ENCODE assay signal across 17 cellular contexts in genomic region chr12:11697670-11698387, GRCh38. TPM values are rescaled to one million over a fixed set of nuclear protein-coding genes. Genes with fewer than 3 reads are reported as not detected.
DNase-seq lines count a peak whose midpoint lies in the region; ATAC-seq, FAIRE-seq and TF ChIP-seq lines count a peak whose summit lies in the region.
"Had no signal": no experiment of that assay in that cellular context is flagged by ENCODE, and none has a peak within 500 bp of the region (broad histone marks: within the 10 kb centered on the region; RNA-seq: fewer than 3 reads in every experiment).

No MANE protein-coding gene starts in this region.

- no peak for ATAC-seq in Right ventricle myocardium superior (ENCODE audit: poor library complexity)
- ATAC-seq: upper lobe of right lung had no signal

- H3K36me3 ChIP-seq in bronchial epithelial cell (ENCODE audit: control insufficient read depth, insufficient read depth, low read length) (no peaks in the 10 kb centered on the region), keratinocyte (ENCODE audit: control insufficient read depth in 2 of 2, extremely low read depth in 1 of 2, insufficient read depth in 2 of 2, low read length in 2 of 2) (no peaks in the 10 kb centered on the region), transverse colon (no peaks in the 10 kb centered on the region)
- H3K36me3 ChIP-seq: upper lobe of right lung had no signal

- no peak for FAIRE-seq in bronchial epithelial cell (lab: Jason Lieb, UNC)
- no peak for FAIRE-seq in keratinocyte (lab: Jason Lieb, UNC)
- FAIRE-seq: H1, small intestine had no signal

- no peak for TF ChIP-seq EP300 in transverse colon (IDR thresholded peaks at IDR 0.05; ENCODE audit: low read depth)

- dilution Hi-C loops in keratinocyte (cut with MboI; ENCODE audit: extremely low pct_ligation_motif_present, low sequenced_read_pairs) = no loop called here

- no peaks in the 10 kb centered on the region for H3K27me3 Mint-ChIP-seq in activated CD4-positive, alpha-beta memory T cell treated with anti-CD3 and anti-CD28 coated beads for 36 hours
- no peaks in the 10 kb centered on the region for H3K27me3 Mint-ChIP-seq in activated CD4-positive, alpha-beta memory T cell treated with anti-CD3 and anti-CD28 coated beads, Interleukin-2, amount 10 ng/mL, durations not matched to agents 7 days and 5 days
- H3K27me3 Mint-ChIP-seq: naive B cell had no signal

- no peak for DNase-seq in activated CD4-positive, alpha-beta memory T cell treated with anti-CD3 and anti-CD28 coated beads for 36 hours
- no peak for DNase-seq in activated CD4-positive, alpha-beta memory T cell treated with anti-CD3 and anti-CD28 coated beads, Interleukin-2, amount 10 ng/mL, durations not matched to agents 7 days and 5 days
- DNase-seq in bronchial epithelial cell (ENCODE audit: low read depth) = peak; percentile 64
- no peak for DNase-seq in keratinocyte (ENCODE audit: low read depth, low spot score)
- no peak for DNase-seq in transverse colon
- DNase-seq in NOMO-1 treated with DMSO at 0.1 percent for 48 hours (lab: John Stamatoyannopoulos, UW; ENCODE audit: unreplicated experiment) = no peak
- no peak for DNase-seq in Right ventricle myocardium superior
- DNase-seq in foreskin melanocyte = no peak
- DNase-seq: Calu3, erythroblast, naive B cell, NCI-H1048, NCI-H526, small intestine, upper lobe of right lung had no signal

- no peaks in the 10 kb centered on the region for H4K20me1 ChIP-seq in keratinocyte (ENCODE audit: control insufficient read depth, extremely low read depth, insufficient read depth, low read length)

- H3K79me2 ChIP-seq in keratinocyte (ENCODE audit: control insufficient read depth, insufficient read depth, low read length) = peaks cover 29% of the 10 kb centered on the region

- no peak overlapping the region for H2AFZ ChIP-seq in keratinocyte (ENCODE audit: control insufficient read depth, low read length)

- intact Hi-C loops in activated CD4-positive, alpha-beta memory T cell treated with anti-CD3 and anti-CD28 coated beads for 36 hours (cut with micrococcal nuclease) = no loop called here
- intact Hi-C loops in transverse colon (cut with DNase I; ENCODE audit: low total_unique reads) (no loop called here), Right ventricle myocardium superior (cut with DNase I) (no loop called here)

- no peak overlapping the region for H3K4me3 Mint-ChIP-seq in activated CD4-positive, alpha-beta memory T cell treated with anti-CD3 and anti-CD28 coated beads for 36 hours
- no peak overlapping the region for H3K4me3 Mint-ChIP-seq in activated CD4-positive, alpha-beta memory T cell treated with anti-CD3 and anti-CD28 coated beads, Interleukin-2, amount 10 ng/mL, durations not matched to agents 7 days and 5 days
- H3K4me3 Mint-ChIP-seq: naive B cell had no signal

- H3K4me1 ChIP-seq in keratinocyte (ENCODE audit: control insufficient read depth, extremely low read depth, insufficient read depth, low read length) (peaks cover 11% of the 10 kb centered on the region), transverse colon (peaks cover 0 to 50% (median 16%) of the 10 kb centered on the region in 4 donors)
- H3K4me1 ChIP-seq: SJSA1 had no signal

- H3K4me3 ChIP-seq in bronchial epithelial cell (ENCODE audit: low read depth, low read length) (no peak overlapping the region), keratinocyte (ENCODE audit: control insufficient read depth in 2 of 3, extremely low read depth in 1 of 3, insufficient read depth in 2 of 3, low read depth in 1 of 3, low read length in 3 of 3) (no peak overlapping the region), transverse colon (no peak overlapping the region)
- H3K4me3 ChIP-seq: SJSA1, upper lobe of right lung had no signal

- H3K4me1 Mint-ChIP-seq in activated CD4-positive, alpha-beta memory T cell treated with anti-CD3 and anti-CD28 coated beads for 36 hours (ENCODE audit: low read depth) = peaks cover 75% of the 10 kb centered on the region
- peaks cover 26% of the 10 kb centered on the region for H3K4me1 Mint-ChIP-seq in activated CD4-positive, alpha-beta memory T cell treated with anti-CD3 and anti-CD28 coated beads, Interleukin-2, amount 10 ng/mL, durations not matched to agents 7 days and 5 days

- TF ChIP-seq POLR2A in transverse colon (IDR thresholded peaks at IDR 0.05) = no peak

- CTCF ChIA-PET in activated CD4-positive, alpha-beta memory T cell treated with anti-CD3 and anti-CD28 coated beads for 36 hours (lab: Charles Lee) = interaction anchor here (0.9 to 1.2 kb wide), 2 partner anchors 12 to 335 kb away, joined by 3 read pairs; no protein-coding TSS in a partner anchor
- CTCF ChIA-PET in activated CD4-positive, alpha-beta memory T cell treated with anti-CD3 and anti-CD28 coated beads, Interleukin-2, amount 10 ng/mL, durations not matched to agents 7 days and 5 days (lab: Charles Lee) = no interaction called here

- POLR2A ChIA-PET in activated CD4-positive, alpha-beta memory T cell treated with anti-CD3 and anti-CD28 coated beads for 36 hours (lab: Charles Lee) = no interaction called here
- POLR2A ChIA-PET in activated CD4-positive, alpha-beta memory T cell treated with anti-CD3 and anti-CD28 coated beads, Interleukin-2, amount 10 ng/mL, durations not matched to agents 7 days and 5 days (lab: Charles Lee) = no interaction called here

- H3K27me3 ChIP-seq in bronchial epithelial cell (ENCODE audit: control insufficient read depth, insufficient read depth, low read length) (no peaks in the 10 kb centered on the region), keratinocyte (ENCODE audit: control insufficient read depth, extremely low read depth, insufficient read depth, low read length) (no peaks in the 10 kb centered on the region), transverse colon (no peaks in the 10 kb centered on the region)
- H3K27me3 ChIP-seq: SJSA1, upper lobe of right lung had no signal

- no peaks in the 10 kb centered on the region for H3K9me3 Mint-ChIP-seq in activated CD4-positive, alpha-beta memory T cell treated with anti-CD3 and anti-CD28 coated beads for 36 hours
- no peaks in the 10 kb centered on the region for H3K9me3 Mint-ChIP-seq in activated CD4-positive, alpha-beta memory T cell treated with anti-CD3 and anti-CD28 coated beads, Interleukin-2, amount 10 ng/mL, durations not matched to agents 7 days and 5 days

- H3K4me2 ChIP-seq in keratinocyte (ENCODE audit: control insufficient read depth, extremely low read depth, insufficient read depth, low read depth, low read length) = peak overlapping the region; percentile 17

- TF ChIP-seq CTCF in bronchial epithelial cell (IDR thresholded peaks at IDR 0.05; ENCODE audit: insufficient read depth, low read length, severe bottlenecking) (no peak), keratinocyte (optimal IDR thresholded peaks at IDR 0.05 in 1 of 3, IDR thresholded peaks at IDR 0.05 in 1 of 3, conservative IDR thresholded peaks at IDR 0.05 in 1 of 3; ENCODE audit: extremely low read depth in 1 of 3, insufficient read depth in 2 of 3, low read length in 3 of 3) (no peak), transverse colon (IDR thresholded peaks at IDR 0.05) (no peak)

- no peak overlapping the region for H3K9ac ChIP-seq in keratinocyte (ENCODE audit: control insufficient read depth, extremely low read depth, insufficient read depth, low read length)

- H3K27ac Mint-ChIP-seq in activated CD4-positive, alpha-beta memory T cell treated with anti-CD3 and anti-CD28 coated beads for 36 hours = peak overlapping the region; percentile 19
- H3K27ac Mint-ChIP-seq in activated CD4-positive, alpha-beta memory T cell treated with anti-CD3 and anti-CD28 coated beads, Interleukin-2, amount 10 ng/mL, durations not matched to agents 7 days and 5 days = no peak overlapping the region

- in situ Hi-C loops in transverse colon (cut with MboI; ENCODE audit: low pct_ligation_motif_present in 1 of 4, low pct_unique_long_range_greater_than_20kb in 1 of 4, low sequenced_read_pairs in 3 of 4) = no loop called here

- H3K9me3 ChIP-seq in keratinocyte (ENCODE audit: control insufficient read depth, low read depth, low read length) = no peaks in the 10 kb centered on the region
- H3K9me3 ChIP-seq in transverse colon = no peaks in the 10 kb centered on the region
- H3K9me3 ChIP-seq: SJSA1, upper lobe of right lung had no signal

- H3K9me1 ChIP-seq in keratinocyte (ENCODE audit: control insufficient read depth, extremely low read depth, insufficient read depth, low read length) = no peaks in the 10 kb centered on the region

- H3K27ac ChIP-seq in keratinocyte (ENCODE audit: control insufficient read depth, insufficient read depth, low read length) = peak overlapping the region; percentile 35
- peak overlapping the region in 3 of 4 donors; percentile 9 to 47 (median 13) for H3K27ac ChIP-seq in transverse colon
- H3K27ac ChIP-seq: SJSA1, upper lobe of right lung had no signal

- 80 to 84% methylated on average over 3 of the region's 3 CpGs for WGBS in transverse colon (ENCODE audit: low coverage in 1 of 2), 2 donors

- peaks cover 9% of the 10 kb centered on the region for H3K36me3 Mint-ChIP-seq in activated CD4-positive, alpha-beta memory T cell treated with anti-CD3 and anti-CD28 coated beads for 36 hours
- H3K36me3 Mint-ChIP-seq in activated CD4-positive, alpha-beta memory T cell treated with anti-CD3 and anti-CD28 coated beads, Interleukin-2, amount 10 ng/mL, durations not matched to agents 7 days and 5 days (ENCODE audit: low read depth) = peaks cover 31% of the 10 kb centered on the region
- H3K36me3 Mint-ChIP-seq: naive B cell had no signal

RNA-seq across cellular contexts. Expression of gene ETV6, which starts 48.4 kb away (rescaled TPM):
- 10 to 100 TPM; 55.3 to 57.5 TPM for total RNA-seq in activated CD4-positive, alpha-beta memory T cell treated with anti-CD3 and anti-CD28 coated beads for 36 hours
- total RNA-seq in activated CD4-positive, alpha-beta memory T cell treated with anti-CD3 and anti-CD28 coated beads, Interleukin-2, amount 10 ng/mL, durations not matched to agents 7 days and 5 days = 10 to 100 TPM; 53.7 to 54.9 TPM
- 2.6 and 3.5 TPM in 2 replicates for total RNA-seq in bronchial epithelial cell
- 4.0 to 7.1 TPM (median 5.3 TPM) in 3 replicates for polyA plus RNA-seq in keratinocyte
- 2.5 TPM for polyA plus RNA-seq in keratinocyte (2011; ENCODE audit: low read depth)
- polyA plus RNA-seq in keratinocyte (2011; cell fraction: cytosol; rRNA removed) = 3.8 and 5.1 TPM in 2 replicates
- 9.2 and 10.9 TPM in 2 replicates for polyA plus RNA-seq in keratinocyte (2011; cell fraction: nucleus; rRNA removed)
- polyA plus RNA-seq in keratinocyte (2012; ENCODE audit: low replicate concordance) = 3.8 and 5.8 TPM in 2 replicates
- 10.6 to 15.9 TPM (median 14.6 TPM) in 3 replicates for polyA minus RNA-seq in keratinocyte
- 6.9 TPM for polyA minus RNA-seq in keratinocyte (2011; cell fraction: cytosol; rRNA and poly(A)+ RNA removed)
- 9.5 and 15.9 TPM in 2 replicates for polyA minus RNA-seq in keratinocyte (2011; cell fraction: nucleus; rRNA and poly(A)+ RNA removed)
- total RNA-seq in transverse colon = 10 to 100 TPM; 19.9 to 47.9 (median 41.0) TPM
- total RNA-seq in Right ventricle myocardium superior = 16.1 TPM
